Comparison of ENCODE assay signal across 8 cellular contexts in genomic region chr19:29665826-29666633, GRCh38. TPM values are rescaled to one million over a fixed set of nuclear protein-coding genes. Genes with fewer than 3 reads are reported as not detected.
A peak's percentile ranks its signal among the peaks of the same experiment; 100 is the strongest.
DNase-seq lines count a peak whose midpoint lies in the region; ATAC-seq, FAIRE-seq and TF ChIP-seq lines count a peak whose summit lies in the region.

No MANE protein-coding gene starts in this region.

- intact Hi-C loops in activated naive CD4-positive, alpha-beta T cell treated with anti-CD3 and anti-CD28 coated beads for 36 hours (cut with micrococcal nuclease) = loop anchor here (1.0 to 10.0 kb wide), 8 partner anchors 7 to 1871 kb away; partner anchors contain the start of genes POP4 and UQCRFS1
- intact Hi-C loops in HepG2 (cut with micrococcal nuclease; ENCODE audit: unreplicated experiment) = loop anchor here (2.0 kb wide), 1 partner anchor 55 kb away; no protein-coding TSS in a partner anchor

- peak overlapping the region; percentile 96 for H3K27ac Mint-ChIP-seq in activated naive CD4-positive, alpha-beta T cell treated with anti-CD3 and anti-CD28 coated beads for 36 hours
- peak overlapping the region; percentile 97 for H3K27ac Mint-ChIP-seq in chondrocyte (ENCODE audit: unreplicated experiment)

- peak overlapping the region; percentile 68 to 90 (median 73) for H3K4me3 ChIP-seq in HepG2 (replicated peaks in 1 of 3; ENCODE audit: insufficient read depth in 1 of 3, low read depth in 2 of 3, low read length in 3 of 3)

- TF ChIP-seq RAD21 in HepG2 (CRISPR knock-in tag; IDR thresholded peaks at IDR 0.05) = no peak

- H3K4me2 ChIP-seq in HepG2 (ENCODE audit: low read depth, low read length) = peak overlapping the region; percentile 91

- no peaks in the 10 kb centered on the region for H3K9me3 ChIP-seq in HepG2 (ENCODE audit: low read length)

- TSS peak; percentile 53 for BruUV-seq in HepG2 (replicated peaks; lab: Mats Ljungman, UMichigan)

- WGBS in HepG2 (ENCODE audit: low lambda C conversion rate) = 0% methylated on average over 6 of the region's 32 CpGs

- peaks cover 55% of the 10 kb centered on the region for H3K4me1 ChIP-seq in HepG2 (ENCODE audit: insufficient read depth, low read length)

- H3K36me3 Mint-ChIP-seq in activated naive CD4-positive, alpha-beta T cell treated with anti-CD3 and anti-CD28 coated beads for 36 hours (ENCODE audit: low read depth) = peaks cover 31% of the 10 kb centered on the region
- peaks cover 5% of the 10 kb centered on the region for H3K36me3 Mint-ChIP-seq in chondrocyte (ENCODE audit: low read depth)

- peaks cover 5% of the 10 kb centered on the region; the same call in 1 of the 2 replicates for H4K20me1 ChIP-seq in HepG2 (ENCODE audit: insufficient read depth, low read length)

- H3K27ac ChIP-seq in HepG2 (ENCODE audit: extremely low read length, insufficient read depth, low read length) = peak overlapping the region; percentile 48

- peaks cover 73% of the 10 kb centered on the region for H3K4me1 Mint-ChIP-seq in activated naive CD4-positive, alpha-beta T cell treated with anti-CD3 and anti-CD28 coated beads for 36 hours (ENCODE audit: low read depth)
- H3K4me1 Mint-ChIP-seq in chondrocyte (ENCODE audit: low read depth) = peaks cover 65% of the 10 kb centered on the region

- H2AFZ ChIP-seq in HepG2 (ENCODE audit: low read length) = peak overlapping the region; percentile 62

- CTCF ChIA-PET in activated naive CD4-positive, alpha-beta T cell treated with anti-CD3 and anti-CD28 coated beads for 36 hours (lab: Charles Lee) = interaction anchor here (0.8 to 10.1 kb wide), 11 partner anchors 10 to 57 kb away, joined by 3 to 102 read pairs (median 4); partner anchors contain the start of genes C19orf12 and POP4
- CTCF ChIA-PET in HepG2 (lab: Yijun Ruan, JAX; ENCODE audit: low intra/inter-chr PET ratio, low total read pairs) = no interaction called here

- in situ Hi-C loops in HepG2 (cut with HindIII; ENCODE audit: extremely low pct_ligation_motif_present, low pct_unique_long_range_greater_than_20kb) = no loop called here

- no peak for TF ChIP-seq POLR2A in HepG2 (IDR thresholded peaks at IDR 0.05; ENCODE audit: insufficient read depth in 1 of 2, low read depth in 2 of 2, low read length in 2 of 2)

- no peaks in the 10 kb centered on the region for H3K36me3 ChIP-seq in HepG2 (replicated peaks in 1 of 2; ENCODE audit: control insufficient read depth in 1 of 2, insufficient read depth in 2 of 2, low read length in 2 of 2)

- TF ChIP-seq EP300 in HepG2 (IDR thresholded peaks at IDR 0.05; ENCODE audit: low read depth in 2 of 2, low read length in 2 of 2) = no peak
- TF ChIP-seq EP300 in HepG2 (CRISPR knock-in tag; IDR thresholded peaks at IDR 0.05; ENCODE audit: borderline replicate concordance) = no peak

- H3K27me3 ChIP-seq in HepG2 (ENCODE audit: control insufficient read depth in 1 of 2, insufficient read depth in 2 of 2, low read length in 2 of 2) = peaks cover 10 to 20% of the 10 kb centered on the region in 2 experiments; a peak in 4 of 5 replicates

- TF ChIP-seq CTCF in chondrocyte (IDR thresholded peaks at IDR 0.05) (no peak), HepG2 (CRISPR knock-in tag; IDR thresholded peaks at IDR 0.05) (no peak)

- FAIRE-seq in HepG2 (lab: Jason Lieb, UNC) = no peak

- peak overlapping the region; percentile 97 for H3K4me3 Mint-ChIP-seq in activated naive CD4-positive, alpha-beta T cell treated with anti-CD3 and anti-CD28 coated beads for 36 hours
- peak overlapping the region; percentile 77 for H3K4me3 Mint-ChIP-seq in chondrocyte (ENCODE audit: unreplicated experiment)

- peak overlapping the region; percentile 66 for H3K9ac ChIP-seq in HepG2 (ENCODE audit: insufficient read depth, low read depth, low read length)

- POLR2A ChIA-PET in HepG2 (lab: Yijun Ruan, JAX) = interaction anchor here (1.1 to 4.1 kb wide), 6 partner anchors 46 to 276 kb away, joined by 4 to 32 read pairs (median 5); partner anchors contain the start of genes C19orf12, POP4 and URI1

- H3K79me2 ChIP-seq in HepG2 (ENCODE audit: insufficient read depth, low read length) = no peaks in the 10 kb centered on the region

- no peaks in the 10 kb centered on the region for H3K9me3 Mint-ChIP-seq in activated naive CD4-positive, alpha-beta T cell treated with anti-CD3 and anti-CD28 coated beads for 36 hours
- no peaks in the 10 kb centered on the region for H3K9me3 Mint-ChIP-seq in chondrocyte (ENCODE audit: low read depth)

- no peaks in the 10 kb centered on the region for H3K27me3 Mint-ChIP-seq in activated naive CD4-positive, alpha-beta T cell treated with anti-CD3 and anti-CD28 coated beads for 36 hours (ENCODE audit: low read depth)
- H3K27me3 Mint-ChIP-seq in chondrocyte (ENCODE audit: low read depth) = no peaks in the 10 kb centered on the region

- peak; percentile 60 for ATAC-seq in HepG2
- no peak for ATAC-seq in GM21576 (IDR thresholded peaks at IDR 0.05; ENCODE audit: unreplicated experiment)
- ATAC-seq in GM18517 (IDR thresholded peaks at IDR 0.05; ENCODE audit: unreplicated experiment) = no peak

- DNase-seq in activated naive CD4-positive, alpha-beta T cell treated with anti-CD3 and anti-CD28 coated beads for 36 hours = peak; percentile 51
- no peak for DNase-seq in activated naive CD4-positive, alpha-beta T cell treated with anti-CD3 and anti-CD28 coated beads, Interleukin-2, amount 50 U/mL, for 16 hours
- DNase-seq in NCI-H226 (peak; percentile 37), chondrocyte (ENCODE audit: low spot score) (no peak), HepG2 (ENCODE audit: low spot score) (no peak), superior temporal gyrus (ENCODE audit: extremely low spot score) (peak; percentile 16)

RNA-seq across cellular contexts. Expression of gene PLEKHF1, which starts 0.8 kb away (rescaled TPM):
- 10 to 100 TPM; 20.7 to 21.0 TPM for total RNA-seq in activated naive CD4-positive, alpha-beta T cell treated with anti-CD3 and anti-CD28 coated beads for 36 hours
- total RNA-seq in chondrocyte (10.1 to 29.4 TPM (median 28.6 TPM) in 3 replicates), HepG2 (2016; rRNA removed; fragmentation: Illumina TruSeq; extraction: Trizol) (3.2 and 3.8 TPM in 2 replicates)
- total RNA-seq in HepG2 (2016; cell fraction: cytosol; rRNA removed; fragmentation: Illumina TruSeq; extraction: Trizol; ENCODE audit: low read depth) = 1.5 TPM in 2 replicates
- 3.0 and 4.1 TPM in 2 replicates for total RNA-seq in HepG2 (2016; cell fraction: insoluble cytoplasmic fraction; rRNA removed; fragmentation: Illumina TruSeq; extraction: Trizol)
- total RNA-seq in HepG2 (2016; cell fraction: membrane; rRNA removed; fragmentation: Illumina TruSeq; extraction: Trizol) = 2.6 and 2.8 TPM in 2 replicates
- total RNA-seq in HepG2 (2016; cell fraction: nucleus; rRNA removed; fragmentation: Illumina TruSeq; extraction: Trizol) = 1.9 and 2.3 TPM in 2 replicates
- polyA plus RNA-seq in HepG2 (2011; rRNA removed) = 2.9 TPM in 2 replicates
- polyA plus RNA-seq in HepG2 (2011; cell fraction: cytosol; rRNA removed) = 1.7 and 4.1 TPM in 2 replicates
- 3.9 and 4.0 TPM in 2 replicates for polyA plus RNA-seq in HepG2 (2011; cell fraction: nucleus; rRNA removed)
- 0.71 and 1.4 TPM in 2 replicates for polyA plus RNA-seq in HepG2 (2012)
- 0.36 and 0.54 TPM in 2 replicates for polyA plus RNA-seq in HepG2 (2016; cell fraction: cytosol; fragmentation: Illumina TruSeq; extraction: Trizol; ENCODE audit: low read depth)
- 2.4 and 2.7 TPM in 2 replicates for polyA plus RNA-seq in HepG2 (2016; cell fraction: insoluble cytoplasmic fraction; fragmentation: Illumina TruSeq; extraction: Trizol; ENCODE audit: low read depth)
- 1.1 and 1.4 TPM in 2 replicates for polyA plus RNA-seq in HepG2 (2016; cell fraction: membrane; fragmentation: Illumina TruSeq; extraction: Trizol; ENCODE audit: low read depth)
- 2.7 TPM in 2 replicates for polyA plus RNA-seq in HepG2 (2016; cell fraction: nucleus; fragmentation: Illumina TruSeq; extraction: Trizol; ENCODE audit: insufficient read depth, low read depth)
- polyA minus RNA-seq in HepG2 (2011; rRNA and poly(A)+ RNA removed; ENCODE audit: low replicate concordance) = 2.0 and 6.9 TPM in 2 replicates
- polyA minus RNA-seq in HepG2 (2011; cell fraction: cytosol; rRNA and poly(A)+ RNA removed) = 1.5 and 3.6 TPM in 2 replicates
- polyA minus RNA-seq in HepG2 (2011; cell fraction: nucleus; rRNA and poly(A)+ RNA removed) = 2.1 and 3.0 TPM in 2 replicates

RNA-seq across cellular contexts. Expression of gene C19orf12, which starts 49.0 kb away (rescaled TPM):
- 10 to 100 TPM; 21.6 to 24.3 TPM for total RNA-seq in activated naive CD4-positive, alpha-beta T cell treated with anti-CD3 and anti-CD28 coated beads for 36 hours
- 43.7 to 46.9 TPM (median 46.4 TPM) in 3 replicates for total RNA-seq in chondrocyte
- 34.4 and 34.8 TPM in 2 replicates for total RNA-seq in HepG2 (2016; rRNA removed; fragmentation: Illumina TruSeq; extraction: Trizol)
- total RNA-seq in HepG2 (2016; cell fraction: cytosol; rRNA removed; fragmentation: Illumina TruSeq; extraction: Trizol; ENCODE audit: low read depth) = 28.6 and 28.9 TPM in 2 replicates
- 29.0 and 35.2 TPM in 2 replicates for total RNA-seq in HepG2 (2016; cell fraction: insoluble cytoplasmic fraction; rRNA removed; fragmentation: Illumina TruSeq; extraction: Trizol)
- 73.3 and 76.2 TPM in 2 replicates for total RNA-seq in HepG2 (2016; cell fraction: membrane; rRNA removed; fragmentation: Illumina TruSeq; extraction: Trizol)
- 17.3 and 21.4 TPM in 2 replicates for total RNA-seq in HepG2 (2016; cell fraction: nucleus; rRNA removed; fragmentation: Illumina TruSeq; extraction: Trizol)
- 17.7 and 19.6 TPM in 2 replicates for polyA plus RNA-seq in HepG2 (2011; rRNA removed)
- polyA plus RNA-seq in HepG2 (2011; cell fraction: cytosol; rRNA removed) = 18.1 TPM in 2 replicates
- 13.1 and 14.3 TPM in 2 replicates for polyA plus RNA-seq in HepG2 (2011; cell fraction: nucleus; rRNA removed)
- 15.9 and 18.6 TPM in 2 replicates for polyA plus RNA-seq in HepG2 (2012)
- polyA plus RNA-seq in HepG2 (2016; cell fraction: cytosol; fragmentation: Illumina TruSeq; extraction: Trizol; ENCODE audit: low read depth) = 37.7 and 38.6 TPM in 2 replicates
- polyA plus RNA-seq in HepG2 (2016; cell fraction: insoluble cytoplasmic fraction; fragmentation: Illumina TruSeq; extraction: Trizol; ENCODE audit: low read depth) = 28.6 and 34.2 TPM in 2 replicates
- 64.1 and 65.3 TPM in 2 replicates for polyA plus RNA-seq in HepG2 (2016; cell fraction: membrane; fragmentation: Illumina TruSeq; extraction: Trizol; ENCODE audit: low read depth)
- 29.3 and 31.8 TPM in 2 replicates for polyA plus RNA-seq in HepG2 (2016; cell fraction: nucleus; fragmentation: Illumina TruSeq; extraction: Trizol; ENCODE audit: insufficient read depth, low read depth)
- polyA minus RNA-seq in HepG2 (2011; rRNA and poly(A)+ RNA removed; ENCODE audit: low replicate concordance) = 5.1 and 12.9 TPM in 2 replicates
- 8.3 and 8.7 TPM in 2 replicates for polyA minus RNA-seq in HepG2 (2011; cell fraction: cytosol; rRNA and poly(A)+ RNA removed)
- polyA minus RNA-seq in HepG2 (2011; cell fraction: nucleus; rRNA and poly(A)+ RNA removed) = 6.7 and 10.4 TPM in 2 replicates

RNA-seq across cellular contexts. Expression of gene POP4, which starts 59.9 kb away (rescaled TPM):
- 10 to 100 TPM; 79.5 to 83.3 TPM for total RNA-seq in activated naive CD4-positive, alpha-beta T cell treated with anti-CD3 and anti-CD28 coated beads for 36 hours
- 49.0 to 71.1 TPM (median 49.4 TPM) in 3 replicates for total RNA-seq in chondrocyte
- total RNA-seq in HepG2 (2016; rRNA removed; fragmentation: Illumina TruSeq; extraction: Trizol) = 84.0 and 120 TPM in 2 replicates
- total RNA-seq in HepG2 (2016; cell fraction: cytosol; rRNA removed; fragmentation: Illumina TruSeq; extraction: Trizol; ENCODE audit: low read depth) = 26.0 and 27.8 TPM in 2 replicates
- total RNA-seq in HepG2 (2016; cell fraction: insoluble cytoplasmic fraction; rRNA removed; fragmentation: Illumina TruSeq; extraction: Trizol) = 84.6 and 128 TPM in 2 replicates
- total RNA-seq in HepG2 (2016; cell fraction: membrane; rRNA removed; fragmentation: Illumina TruSeq; extraction: Trizol) = 37.0 and 39.3 TPM in 2 replicates
- total RNA-seq in HepG2 (2016; cell fraction: nucleus; rRNA removed; fragmentation: Illumina TruSeq; extraction: Trizol) = 39.0 and 42.5 TPM in 2 replicates
- 29.4 and 32.2 TPM in 2 replicates for polyA plus RNA-seq in HepG2 (2011; rRNA removed)
- 22.5 and 24.9 TPM in 2 replicates for polyA plus RNA-seq in HepG2 (2011; cell fraction: cytosol; rRNA removed)
- polyA plus RNA-seq in HepG2 (2011; cell fraction: nucleus; rRNA removed) = 46.3 and 51.2 TPM in 2 replicates
- polyA plus RNA-seq in HepG2 (2012) = 24.1 and 24.4 TPM in 2 replicates
- polyA plus RNA-seq in HepG2 (2016; cell fraction: cytosol; fragmentation: Illumina TruSeq; extraction: Trizol; ENCODE audit: low read depth) = 25.5 and 26.4 TPM in 2 replicates
- 117 and 122 TPM in 2 replicates for polyA plus RNA-seq in HepG2 (2016; cell fraction: insoluble cytoplasmic fraction; fragmentation: Illumina TruSeq; extraction: Trizol; ENCODE audit: low read depth)
- 29.0 and 32.5 TPM in 2 replicates for polyA plus RNA-seq in HepG2 (2016; cell fraction: membrane; fragmentation: Illumina TruSeq; extraction: Trizol; ENCODE audit: low read depth)
- polyA plus RNA-seq in HepG2 (2016; cell fraction: nucleus; fragmentation: Illumina TruSeq; extraction: Trizol; ENCODE audit: insufficient read depth, low read depth) = 58.8 and 67.0 TPM in 2 replicates
- polyA minus RNA-seq in HepG2 (2011; rRNA and poly(A)+ RNA removed; ENCODE audit: low replicate concordance) = 23.6 and 67.1 TPM in 2 replicates
- 16.8 and 23.0 TPM in 2 replicates for polyA minus RNA-seq in HepG2 (2011; cell fraction: cytosol; rRNA and poly(A)+ RNA removed)
- 45.1 and 53.7 TPM in 2 replicates for polyA minus RNA-seq in HepG2 (2011; cell fraction: nucleus; rRNA and poly(A)+ RNA removed)

Comparison
In these comparisons a context has a peak if more than half of its experiments do, and no peak if none do; other contexts are left out.
1. DNase-seq: peak in activated naive CD4-positive, alpha-beta T cell treated with anti-CD3 and anti-CD28 coated beads for 36 hours (single experiment), NCI-H226 (single experiment) and superior temporal gyrus (single experiment); none in activated naive CD4-positive, alpha-beta T cell treated with anti-CD3 and anti-CD28 coated beads, Interleukin-2, amount 50 U/mL, for 16 hours (single experiment), chondrocyte (single experiment) and HepG2 (single experiment).